ENCODE assay signal across 8 cellular contexts in the genomic region with DNA sequence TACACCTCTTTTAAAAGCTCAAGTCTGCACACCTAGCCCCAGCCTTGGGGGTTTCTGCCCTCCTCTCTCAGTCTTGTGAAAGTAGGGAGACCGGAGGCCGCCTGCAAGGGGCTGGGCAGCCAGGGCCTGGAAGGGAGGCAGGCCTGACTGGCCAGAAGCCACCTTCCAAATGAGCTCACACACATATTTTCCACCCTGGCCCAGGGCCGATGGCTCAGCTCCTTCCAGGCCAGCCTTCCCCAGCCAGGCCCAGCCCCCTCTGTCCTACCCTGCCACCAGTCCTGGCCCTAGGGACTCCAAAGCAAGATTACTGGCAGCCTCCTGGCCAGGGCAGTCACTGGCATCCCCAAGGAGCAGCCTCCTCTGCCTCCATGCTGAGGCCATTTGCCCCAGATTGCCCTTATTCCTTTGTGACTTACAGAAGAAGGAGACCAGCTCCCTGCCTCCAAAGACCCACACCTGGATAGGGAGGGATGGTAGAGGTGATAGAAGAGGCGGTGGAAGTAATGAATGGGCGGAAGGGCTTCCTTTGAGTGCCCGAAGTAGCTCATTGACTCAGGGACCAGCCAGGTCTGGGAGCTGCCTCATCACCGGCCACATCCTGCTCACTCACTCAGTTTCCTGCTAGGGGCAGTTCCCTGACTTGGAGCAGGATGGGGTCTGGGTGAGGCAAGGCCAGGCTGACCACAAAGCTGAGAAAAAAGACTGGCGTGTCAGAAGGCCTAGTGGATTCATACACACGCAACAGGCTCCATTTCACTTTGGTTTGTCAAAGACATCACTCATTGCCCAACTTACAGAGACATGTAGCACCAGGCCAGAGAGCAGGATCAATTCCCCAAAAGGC. TPM values are rescaled to one million over a fixed set of nuclear protein-coding genes. Genes with fewer than 3 reads are reported as not detected.
A peak's percentile ranks its signal among the peaks of the same experiment; 100 is the strongest.
DNase-seq lines count a peak whose midpoint lies in the region; ATAC-seq and TF ChIP-seq lines count a peak whose summit lies in the region.

No MANE protein-coding gene starts in this region.

- H3K36me3 Mint-ChIP-seq in T-helper 1 cell treated with Interleukin-12 subunit alpha and Interleukin-12 subunit beta and Interleukin-4 antibody, amounts not matched to agents 30 μg/mL and 1 μg/mL, for 36 hours (ENCODE audit: low read depth), result peaks cover under 1% of the 10 kb centered on the region
- H3K36me3 Mint-ChIP-seq in naive thymus-derived CD8-positive, alpha-beta T cell, result no peaks in the 10 kb centered on the region

- no peak for ATAC-seq in GM19328 (IDR thresholded peaks at IDR 0.05; ENCODE audit: unreplicated experiment)
- no peak for ATAC-seq in naive thymus-derived CD8-positive, alpha-beta T cell

- H3K27me3 Mint-ChIP-seq in T-helper 1 cell treated with Interleukin-12 subunit alpha and Interleukin-12 subunit beta and Interleukin-4 antibody, amounts not matched to agents 30 μg/mL and 1 μg/mL, for 36 hours (ENCODE audit: low read depth), result peaks cover 11% of the 10 kb centered on the region
- H3K27me3 Mint-ChIP-seq in naive thymus-derived CD8-positive, alpha-beta T cell, result peaks cover 6 to 36% (median 14%) of the 10 kb centered on the region in 5 donors

- peak overlapping the region; percentile 19 for H3K4me3 ChIP-seq in fibroblast of mammary gland (ENCODE audit: control insufficient read depth, low read depth, low read length)

- no peaks in the 10 kb centered on the region for H3K9me3 Mint-ChIP-seq in T-helper 1 cell treated with Interleukin-12 subunit alpha and Interleukin-12 subunit beta and Interleukin-4 antibody, amounts not matched to agents 30 μg/mL and 1 μg/mL, for 36 hours
- H3K9me3 Mint-ChIP-seq in naive thymus-derived CD8-positive, alpha-beta T cell, result no peaks in the 10 kb centered on the region

- TF ChIP-seq CTCF in fibroblast of mammary gland (conservative IDR thresholded peaks at IDR 0.05; ENCODE audit: control insufficient read depth, insufficient read depth, low read depth, low read length), result no peak

- POLR2A ChIA-PET in naive thymus-derived CD8-positive, alpha-beta T cell (lab: Charles Lee), result interaction anchor here (0.6 to 5.0 kb wide), 6 partner anchors 9 to 57 kb away, joined by 3 to 30 read pairs (median 3); no protein-coding TSS in a partner anchor

- peak overlapping the region; percentile 49 for H3K27ac Mint-ChIP-seq in T-helper 1 cell treated with Interleukin-12 subunit alpha and Interleukin-12 subunit beta and Interleukin-4 antibody, amounts not matched to agents 30 μg/mL and 1 μg/mL, for 36 hours
- H3K27ac Mint-ChIP-seq in naive thymus-derived CD8-positive, alpha-beta T cell, result no peak overlapping the region

- DNase-seq in GOT3 (lab: John Stamatoyannopoulos, UW), result peak; percentile 38
- peak; percentile 99 for DNase-seq in fibroblast of mammary gland (ENCODE audit: low read depth)
- peak; percentile 33 for DNase-seq in occipital lobe (lab: John Stamatoyannopoulos, UW)
- no peak for DNase-seq in DMS79 treated with DMSO at 0.1 percent for 48 hours (lab: John Stamatoyannopoulos, UW)
- no peak for DNase-seq in naive thymus-derived CD8-positive, alpha-beta T cell
- DNase-seq in SHP77 treated with DMSO at 0.1 percent for 48 hours (lab: John Stamatoyannopoulos, UW), result no peak

- no peak overlapping the region for H3K4me3 Mint-ChIP-seq in T-helper 1 cell treated with Interleukin-12 subunit alpha and Interleukin-12 subunit beta and Interleukin-4 antibody, amounts not matched to agents 30 μg/mL and 1 μg/mL, for 36 hours
- no peak overlapping the region for H3K4me3 Mint-ChIP-seq in naive thymus-derived CD8-positive, alpha-beta T cell

- peaks cover 21% of the 10 kb centered on the region for H3K4me1 Mint-ChIP-seq in T-helper 1 cell treated with Interleukin-12 subunit alpha and Interleukin-12 subunit beta and Interleukin-4 antibody, amounts not matched to agents 30 μg/mL and 1 μg/mL, for 36 hours (ENCODE audit: low read depth)
- peaks cover 6 to 13% (median 8%) of the 10 kb centered on the region in 4 donors for H3K4me1 Mint-ChIP-seq in naive thymus-derived CD8-positive, alpha-beta T cell

RNA-seq across cellular contexts. Expression of a gene that starts 14.8 kb away (rescaled TPM):
- 8.3 TPM for total RNA-seq in occipital lobe
- total RNA-seq in naive thymus-derived CD8-positive, alpha-beta T cell, result 1 to 10 TPM; 2.5 to 3.3 TPM
- polyA plus RNA-seq in naive thymus-derived CD8-positive, alpha-beta T cell, result not detected

RNA-seq across cellular contexts. Expression of a gene that starts 20.4 kb away (rescaled TPM):
- 3.4 TPM for total RNA-seq in occipital lobe
- 10 to 100 TPM; 70.5 to 72.6 TPM for total RNA-seq in naive thymus-derived CD8-positive, alpha-beta T cell
- polyA plus RNA-seq in naive thymus-derived CD8-positive, alpha-beta T cell, result 10 to 100 TPM; 49.4 to 67.5 (median 52.2) TPM

RNA-seq across cellular contexts. Expression of a gene that starts 21.5 kb away (rescaled TPM):
- 16.4 TPM for total RNA-seq in occipital lobe
- 10 to 100 TPM; 69.9 to 75.3 TPM for total RNA-seq in naive thymus-derived CD8-positive, alpha-beta T cell
- polyA plus RNA-seq in naive thymus-derived CD8-positive, alpha-beta T cell, result 100 to 1,000 TPM; 120 to 155 (median 148) TPM

RNA-seq across cellular contexts. Expression of a gene that starts 31.9 kb away (rescaled TPM):
- total RNA-seq in occipital lobe, result 1.7 TPM
- total RNA-seq in naive thymus-derived CD8-positive, alpha-beta T cell, result 1 to 10 TPM; 4.8 to 5.7 TPM
- polyA plus RNA-seq in naive thymus-derived CD8-positive, alpha-beta T cell, result under 1 TPM; 0.15 to 0.72 (median 0.29) TPM

RNA-seq across cellular contexts. Expression of a gene that starts 35.9 kb away (rescaled TPM):
- total RNA-seq in occipital lobe, result 3.3 TPM
- 1 to 10 TPM; 2.6 to 3.5 TPM for total RNA-seq in naive thymus-derived CD8-positive, alpha-beta T cell
- under 1 TPM; 0.13 to 0.46 (median 0.26) TPM for polyA plus RNA-seq in naive thymus-derived CD8-positive, alpha-beta T cell

Comparison
In these comparisons a context has a peak if more than half of its experiments do, and no peak if none do; other contexts are left out.
1. DNase-seq: peak in GOT3 (single experiment), fibroblast of mammary gland (single experiment) and occipital lobe (single experiment); none in DMS79 treated with DMSO at 0.1 percent for 48 hours (single experiment), naive thymus-derived CD8-positive, alpha-beta T cell (0 of 10) and SHP77 treated with DMSO at 0.1 percent for 48 hours (single experiment).
2. RNA of a gene that starts 20.4 kb away (total RNA-seq): 70.5 to 72.6 TPM in naive thymus-derived CD8-positive, alpha-beta T cell; 3.4 TPM in occipital lobe (single experiment); every median in the first group is over 10 times any median in the second.